Comparison of ENCODE assay signal across 1 cellular context in genomic region chr19:53657778-53658177, GRCh38.
TF ChIP-seq lines count a peak whose summit lies in the region.

No MANE protein-coding gene starts in this region.

TF ChIP-seq in H1, 55 proteins besides CTCF, POLR2A, EP300 and RAD21:
- TF ChIP-seq RNF2 (IDR thresholded peaks at IDR 0.05; ENCODE audit: borderline replicate concordance, low read depth, low read length, missing control alignments, poor library complexity, severe bottlenecking) (no peak), CTBP2 (IDR thresholded peaks at IDR 0.05; ENCODE audit: borderline replicate concordance, insufficient read depth, insufficient read length, low read length) (no peak), ZNF274 (IDR thresholded peaks at IDR 0.05; ENCODE audit: borderline replicate concordance, extremely low read depth, low read length) (no peak), CHD2 (IDR thresholded peaks at IDR 0.05; ENCODE audit: low read length) (no peak), RFX5 (IDR thresholded peaks at IDR 0.05; ENCODE audit: borderline replicate concordance, low read depth, low read length) (no peak), JUN (IDR thresholded peaks at IDR 0.05; ENCODE audit: low read depth, low read length) (no peak), MAX (IDR thresholded peaks at IDR 0.05) (no peak), CREB1 (IDR thresholded peaks at IDR 0.05) (no peak), JUND (IDR thresholded peaks at IDR 0.05; ENCODE audit: low read length) (no peak)
